ENCODE assay signal across 39 cellular contexts in genomic region chr5:105274079-105274478, GRCh38.
"Had no signal": no experiment of that assay in that cellular context is flagged by ENCODE, and none has a peak within 500 bp of the region (broad histone marks: within the 10 kb centered on the region; RNA-seq: fewer than 3 reads in every experiment).

No MANE protein-coding gene starts in this region.

- DNase-seq: activated CD4-positive, alpha-beta memory T cell treated with anti-CD3 and anti-CD28 coated beads for 36 hours; activated CD4-positive, alpha-beta T cell treated with anti-CD3 and anti-CD28 coated beads for 1 hour; activated CD4-positive, alpha-beta T cell treated with anti-CD3 and anti-CD28 coated beads for 4 hours; activated CD4-positive, alpha-beta T cell treated with anti-CD3 and anti-CD28 coated beads, Interleukin-2, amount 10 ng/mL, durations not matched to agents 24 days and 14 days; activated CD4-positive, alpha-beta T cell treated with anti-CD3 and anti-CD28 coated beads, Interleukin-2, amount 50 U/mL, for 1 hour; activated CD4-positive, alpha-beta T cell treated with anti-CD3 and anti-CD28 coated beads, Interleukin-2, amount 50 U/mL, for 4 hours; activated CD4-positive, CD25-positive, alpha-beta regulatory T cell; activated CD8-positive, alpha-beta memory T cell treated with anti-CD3 and anti-CD28 coated beads, Interleukin-2, amount 50 U/mL, for 4 hours; activated CD8-positive, alpha-beta T cell treated with anti-CD3 and anti-CD28 coated beads for 36 hours; activated effector memory CD4-positive, alpha-beta T cell treated with Interleukin-2 at 50 U/mL for 16 hours; activated gamma-delta T cell; activated naive CD4-positive, alpha-beta T cell treated with anti-CD3 and anti-CD28 coated beads, Interleukin-2, amount 10 ng/mL, durations not matched to agents 7 days and 5 days; activated naive CD4-positive, alpha-beta T cell treated with Interleukin-2 at 50 U/mL for 16 hours; activated naive CD8-positive, alpha-beta T cell treated with anti-CD3 and anti-CD28 coated beads, Interleukin-2, amount 10 ng/mL, durations not matched to agents 7 days and 5 days; activated naive CD8-positive, alpha-beta T cell treated with anti-CD3 and anti-CD28 coated beads, Interleukin-2, amount 50 U/mL, for 24 hours; activated T-cell treated with anti-CD3 and anti-CD28 coated beads for 4 hours; activated T-cell treated with anti-CD3 and anti-CD28 coated beads, Interleukin-2, amount 50 U/mL, for 1 hour; activated T-cell treated with anti-CD3 and anti-CD28 coated beads, Interleukin-2, amount 50 U/mL, for 4 hours; amygdala; anterior cingulate cortex; caudate nucleus; cerebellar nuclear complex; colonic mucosa; T-helper 2 cell; T-helper 9 cell; WERI-Rb-1 had no signal

- H3K36me3 Mint-ChIP-seq: activated CD4-positive, alpha-beta memory T cell treated with anti-CD3 and anti-CD28 coated beads for 36 hours; activated naive CD4-positive, alpha-beta T cell treated with anti-CD3 and anti-CD28 coated beads, Interleukin-2, amount 10 ng/mL, durations not matched to agents 7 days and 5 days; activated naive CD4-positive, alpha-beta T cell treated with anti-CD3 and anti-CD28 coated beads, Interleukin-2, amount 50 U/mL, for 24 hours; activated naive CD8-positive, alpha-beta T cell; activated naive CD8-positive, alpha-beta T cell treated with anti-CD3 and anti-CD28 coated beads, Interleukin-2, amount 10 ng/mL, durations not matched to agents 7 days and 5 days; brain; WTC11 had no signal

- H3K4me1 ChIP-seq: ascending aorta, colonic mucosa had no signal

- FAIRE-seq: bronchial epithelial cell, TTC549 had no signal

- H3K4me3 Mint-ChIP-seq: activated CD4-positive, alpha-beta memory T cell treated with anti-CD3 and anti-CD28 coated beads for 36 hours; activated CD4-positive, alpha-beta T cell treated with anti-CD3 and anti-CD28 coated beads, Interleukin-2, amount 10 ng/mL, durations not matched to agents 24 days and 14 days; activated CD8-positive, alpha-beta T cell treated with anti-CD3 and anti-CD28 coated beads for 36 hours; activated naive CD4-positive, alpha-beta T cell treated with anti-CD3 and anti-CD28 coated beads, Interleukin-2, amount 10 ng/mL, durations not matched to agents 7 days and 5 days; activated naive CD4-positive, alpha-beta T cell treated with anti-CD3 and anti-CD28 coated beads, Interleukin-2, amount 50 U/mL, for 24 hours; activated naive CD8-positive, alpha-beta T cell; activated naive CD8-positive, alpha-beta T cell treated with anti-CD3 and anti-CD28 coated beads, Interleukin-2, amount 10 ng/mL, durations not matched to agents 7 days and 5 days; activated naive CD8-positive, alpha-beta T cell treated with anti-CD3 and anti-CD28 coated beads, Interleukin-2, amount 50 U/mL, for 24 hours; activated T-cell treated with anti-CD3 and anti-CD28 coated beads, Interleukin-2, amount 50 U/mL, for 4 hours; brain; central memory CD8-positive, alpha-beta T cell; T-helper 1 cell treated with Interleukin-12 subunit alpha and Interleukin-12 subunit beta and Interleukin-4 antibody, amounts not matched to agents 30 μg/mL and 1 μg/mL, for 36 hours; T-helper 2 cell treated with Interferon-gamma antibody and Interleukin-4, amounts not matched to agents 5 μg/mL and 100 μg/mL, for 36 hours; WTC11 had no signal

- ATAC-seq: activated CD4-positive, CD25-positive, alpha-beta regulatory T cell treated with anti-CD3 and anti-CD28 coated beads, Interleukin-2, amount 50 U/mL, for 24 hours; activated CD8-positive, alpha-beta T cell treated with anti-CD3 and anti-CD28 coated beads for 36 hours; activated naive CD8-positive, alpha-beta T cell treated with anti-CD3 and anti-CD28 coated beads, Interleukin-2, amount 50 U/mL, for 24 hours; activated T-cell treated with anti-CD3 and anti-CD28 coated beads, Interleukin-2, amount 50 U/mL, for 4 hours; WTC11 had no signal

- H3K4me3 ChIP-seq: ascending aorta, cardiac muscle cell, colonic mucosa had no signal

- H3K4me1 Mint-ChIP-seq: activated CD4-positive, alpha-beta T cell treated with anti-CD3 and anti-CD28 coated beads, Interleukin-2, amount 10 ng/mL, durations not matched to agents 24 days and 14 days; activated naive CD4-positive, alpha-beta T cell treated with anti-CD3 and anti-CD28 coated beads, Interleukin-2, amount 10 ng/mL, durations not matched to agents 7 days and 5 days; activated naive CD4-positive, alpha-beta T cell treated with anti-CD3 and anti-CD28 coated beads, Interleukin-2, amount 50 U/mL, for 24 hours; activated naive CD8-positive, alpha-beta T cell treated with anti-CD3 and anti-CD28 coated beads, Interleukin-2, amount 10 ng/mL, durations not matched to agents 7 days and 5 days; activated naive CD8-positive, alpha-beta T cell treated with anti-CD3 and anti-CD28 coated beads, Interleukin-2, amount 50 U/mL, for 24 hours; brain; central memory CD8-positive, alpha-beta T cell; WTC11 had no signal

- H3K9me3 Mint-ChIP-seq: brain, WTC11 had no signal

- H3K27ac Mint-ChIP-seq: activated CD4-positive, alpha-beta memory T cell treated with anti-CD3 and anti-CD28 coated beads for 36 hours; activated CD4-positive, alpha-beta T cell treated with anti-CD3 and anti-CD28 coated beads, Interleukin-2, amount 10 ng/mL, durations not matched to agents 24 days and 14 days; activated CD8-positive, alpha-beta T cell treated with anti-CD3 and anti-CD28 coated beads for 36 hours; activated naive CD4-positive, alpha-beta T cell treated with anti-CD3 and anti-CD28 coated beads, Interleukin-2, amount 10 ng/mL, durations not matched to agents 7 days and 5 days; activated naive CD4-positive, alpha-beta T cell treated with anti-CD3 and anti-CD28 coated beads, Interleukin-2, amount 50 U/mL, for 24 hours; activated naive CD8-positive, alpha-beta T cell; activated naive CD8-positive, alpha-beta T cell treated with anti-CD3 and anti-CD28 coated beads, Interleukin-2, amount 10 ng/mL, durations not matched to agents 7 days and 5 days; activated naive CD8-positive, alpha-beta T cell treated with anti-CD3 and anti-CD28 coated beads, Interleukin-2, amount 50 U/mL, for 24 hours; activated T-helper 2 cell treated with anti-CD3 and anti-CD28 coated beads, Interferon-gamma antibody, Interleukin-2, Interleukin-4, amounts not matched to agents 10 μg/mL and 5 μg/mL and 100 μg/mL, durations not matched to agents 14 hours and 24 hours and 36 hours; brain; T-helper 1 cell treated with Interleukin-12 subunit alpha and Interleukin-12 subunit beta and Interleukin-4 antibody, amounts not matched to agents 30 μg/mL and 1 μg/mL, for 36 hours; T-helper 2 cell treated with Interferon-gamma antibody and Interleukin-4, amounts not matched to agents 5 μg/mL and 100 μg/mL, for 36 hours; WTC11 had no signal

- H3K36me3 ChIP-seq: ascending aorta, cardiac muscle cell, colonic mucosa, WERI-Rb-1 had no signal

- H3K27me3 Mint-ChIP-seq: activated CD4-positive, alpha-beta memory T cell treated with anti-CD3 and anti-CD28 coated beads for 36 hours; activated CD4-positive, alpha-beta T cell treated with anti-CD3 and anti-CD28 coated beads, Interleukin-2, amount 10 ng/mL, durations not matched to agents 24 days and 14 days; activated CD8-positive, alpha-beta T cell treated with anti-CD3 and anti-CD28 coated beads for 36 hours; activated naive CD4-positive, alpha-beta T cell treated with anti-CD3 and anti-CD28 coated beads, Interleukin-2, amount 10 ng/mL, durations not matched to agents 7 days and 5 days; activated naive CD4-positive, alpha-beta T cell treated with anti-CD3 and anti-CD28 coated beads, Interleukin-2, amount 50 U/mL, for 24 hours; activated naive CD8-positive, alpha-beta T cell; activated naive CD8-positive, alpha-beta T cell treated with anti-CD3 and anti-CD28 coated beads, Interleukin-2, amount 10 ng/mL, durations not matched to agents 7 days and 5 days; activated naive CD8-positive, alpha-beta T cell treated with anti-CD3 and anti-CD28 coated beads, Interleukin-2, amount 50 U/mL, for 24 hours; brain; central memory CD8-positive, alpha-beta T cell had no signal

- H3K27me3 ChIP-seq: ascending aorta, cardiac muscle cell, colonic mucosa had no signal

- H3K9me3 ChIP-seq: ascending aorta, colonic mucosa had no signal

- H3K27ac ChIP-seq: ascending aorta, cardiac muscle cell, colonic mucosa, WERI-Rb-1 had no signal
